In the genomic region with DNA sequence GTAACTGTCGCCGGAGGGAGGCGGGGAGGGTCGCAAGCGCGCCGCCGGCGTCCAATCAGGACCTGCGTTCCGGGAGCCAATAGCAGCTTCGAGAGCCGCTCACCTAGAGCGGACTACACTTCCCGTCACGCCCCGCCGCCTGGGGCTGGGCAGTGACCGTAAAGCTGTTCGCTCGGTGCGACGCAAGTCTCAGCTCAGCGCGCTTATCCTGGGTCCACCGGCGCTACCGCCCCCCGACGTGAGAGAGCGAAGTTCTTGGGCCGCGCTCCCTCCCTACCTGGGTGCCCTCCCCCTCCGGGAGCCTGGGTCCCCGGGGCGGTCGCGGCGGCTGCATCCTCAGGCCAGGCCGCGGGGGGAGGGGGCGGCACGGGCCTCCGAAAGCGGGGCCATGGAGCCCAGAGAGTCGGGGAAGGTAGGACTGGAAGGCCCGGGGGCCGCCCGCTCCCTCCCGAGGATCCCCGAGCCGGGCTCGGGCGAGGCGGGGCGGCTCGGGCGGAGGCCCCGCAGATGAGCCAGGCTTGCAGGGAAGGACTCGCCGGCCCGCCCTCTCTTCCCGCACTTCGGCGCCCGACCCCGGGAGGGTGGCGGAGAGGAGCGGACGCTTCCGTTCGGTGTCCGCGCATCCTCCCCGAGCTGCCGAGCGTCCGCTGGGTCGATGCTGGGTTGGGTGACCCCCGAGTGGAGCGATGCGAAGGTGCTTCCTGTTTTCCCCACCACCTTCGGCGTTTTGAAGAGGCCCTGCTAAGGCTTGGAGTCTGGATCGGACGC, we compare ENCODE assay signal across 8 cellular contexts. TPM values are rescaled to one million over a fixed set of nuclear protein-coding genes. Genes with fewer than 3 reads are reported as not detected.
DNase-seq lines count a peak whose midpoint lies in the region; ATAC-seq and TF ChIP-seq lines count a peak whose summit lies in the region.

Gene ZNF862 (plus strand): TSS at position 152 of the 768 bp plus-strand sequence. CDS start 237 bp downstream, at position 389.

- TF ChIP-seq POLR2A in GM18951 (IDR thresholded peaks at IDR 0.05; ENCODE audit: extremely low read depth, insufficient read depth, insufficient read length) (peak; percentile 82), spleen (IDR thresholded peaks at IDR 0.05) (peak in 1 of 3 donors; percentile 53)

- no peaks in the 10 kb centered on the region for H3K36me3 ChIP-seq in spleen

- H3K4me1 Mint-ChIP-seq in activated B cell treated with CpG ODN at 0.5 μM for 24 hours: peaks cover 20% of the 10 kb centered on the region
- peaks cover 18 to 25% of the 10 kb centered on the region in 2 donors for H3K4me1 Mint-ChIP-seq in immature natural killer cell

- CTCF ChIA-PET in activated B cell treated with CpG ODN at 0.5 μM for 24 hours (lab: Charles Lee): no interaction called here

- H3K27ac ChIP-seq in caudate nucleus (ENCODE audit: low read depth, low read length) (peak within 1 kb of the TSS; percentile 73), spleen (peak within 1 kb of the TSS; percentile 85 to 95 (median 92))

- no peaks in the 10 kb centered on the region for H3K9me3 ChIP-seq in spleen

- H3K27ac Mint-ChIP-seq in activated B cell treated with CpG ODN at 0.5 μM for 24 hours (peak within 1 kb of the TSS; percentile 82), immature natural killer cell (peak within 1 kb of the TSS; percentile 77 to 91 (median 90))

- DNase-seq in AG08395 (ENCODE audit: low spot score) (peak; percentile 100), NCI-H345 (lab: John Stamatoyannopoulos, UW) (peak; percentile 99), activated B cell treated with CpG ODN at 0.5 μM for 24 hours (peak; percentile 89), caudate nucleus (lab: John Stamatoyannopoulos, UW) (peak; percentile 48 to 100 (median 98)), immature natural killer cell (peak; percentile 93 to 94 (median 94)), spleen (peak; percentile 100)

- 0 to 1% (median 0%) methylated on average over 15 to 86 of the region's 86 CpGs for WGBS in spleen, 5 donors

- intact Hi-C loops in activated B cell treated with CpG ODN at 0.5 μM for 24 hours (cut with micrococcal nuclease) (loop anchor here (1.0 to 10.0 kb wide), 17 partner anchors 8 to 1516 kb away; partner anchors contain the start of genes ABCF2, ATP6V0E2, CDK5 and FASTK), spleen (cut with DNase I; ENCODE audit: low total_unique reads) (no loop called here)

- H3K9me3 Mint-ChIP-seq in activated B cell treated with CpG ODN at 0.5 μM for 24 hours (no peaks in the 10 kb centered on the region), immature natural killer cell (no peaks in the 10 kb centered on the region)

- H3K4me3 Mint-ChIP-seq in activated B cell treated with CpG ODN at 0.5 μM for 24 hours (peak within 1 kb of the TSS; percentile 88), immature natural killer cell (peak within 1 kb of the TSS; percentile 89 to 93 (median 91))

- peaks cover 0 to 5% (median 0%) of the 10 kb centered on the region in 7 donors for H3K27me3 ChIP-seq in spleen (replicated peaks in 1 of 7)

- TF ChIP-seq CTCF in activated B cell treated with CpG ODN at 0.5 μM for 24 hours (IDR thresholded peaks at IDR 0.05) (no peak), spleen (IDR thresholded peaks at IDR 0.05 in 8 of 11, conservative IDR thresholded peaks at IDR 0.05 in 3 of 11) (peak in 5 of 11 experiments; percentile 13 to 48 (median 22))

- POLR2A ChIA-PET in activated B cell treated with CpG ODN at 0.5 μM for 24 hours (lab: Charles Lee): interaction anchor here (0.6 to 2.0 kb wide), 13 partner anchors 8 to 1246 kb away, joined by 3 to 10 read pairs (median 4); partner anchors contain the start of genes ABCB8, CUL1, REPIN1 and ZNF783

- H3K36me3 Mint-ChIP-seq in activated B cell treated with CpG ODN at 0.5 μM for 24 hours (ENCODE audit: low read depth) (peaks cover 2% of the 10 kb centered on the region), immature natural killer cell (no peaks in the 10 kb centered on the region)

- H3K27me3 Mint-ChIP-seq in activated B cell treated with CpG ODN at 0.5 μM for 24 hours (peaks cover 16% of the 10 kb centered on the region), immature natural killer cell (ENCODE audit: low read depth in 3 of 3) (peaks cover 0 to 17% (median 5%) of the 10 kb centered on the region in 3 donors)

- H3K4me1 ChIP-seq in spleen: peaks cover 6 to 26% (median 17%) of the 10 kb centered on the region in 6 donors

- H3K4me3 ChIP-seq in spleen: peak within 1 kb of the TSS; percentile 86 to 96 (median 94)

- ATAC-seq in HG03196 (IDR thresholded peaks at IDR 0.05; ENCODE audit: unreplicated experiment) (peak; percentile 99), activated B cell treated with CpG ODN at 0.5 μM for 24 hours (ENCODE audit: low read depth) (peak; percentile 97)

- in situ Hi-C loops in GM18951 (cut with MboI; ENCODE audit: low sequenced_read_pairs, unreplicated experiment): no loop called here

RNA-seq across cellular contexts. Expression of gene ZNF862, which starts in this region (rescaled TPM):
- total RNA-seq in activated B cell treated with CpG ODN at 0.5 μM for 24 hours: 12.6 and 17.6 TPM in 2 replicates
- polyA plus RNA-seq in immature natural killer cell: 1 to 10 TPM; 1.9 to 5.5 (median 2.5) TPM
- total RNA-seq in spleen: 10 to 100 TPM; 19.0 to 39.8 (median 30.2) TPM
- 1 to 10 TPM; 4.4 to 9.9 (median 6.0) TPM for polyA plus RNA-seq in spleen

Comparison
In these comparisons a context has a peak if more than half of its experiments do, and no peak if none do; other contexts are left out.
1. Peak in every context shown above with its lines: DNase-seq, ATAC-seq, H3K4me3 ChIP-seq and H3K27ac ChIP-seq.